ENCODE assay signal across 1 cellular context in genomic region chr1:15417365-15417934, GRCh38.
A peak's percentile ranks its signal among the peaks of the same experiment; 100 is the strongest.
TF ChIP-seq lines count a peak whose summit lies in the region.

No MANE protein-coding gene starts in this region.

TF ChIP-seq in IMR-90, 13 proteins besides CTCF, POLR2A, EP300 and RAD21 (continued from another document):
- TF ChIP-seq CEBPB (IDR thresholded peaks at IDR 0.05; ENCODE audit: low read depth, low read length) (no peak), FOS (IDR thresholded peaks at IDR 0.05; ENCODE audit: low read depth, low read length) (peak; percentile 83), NFE2L2 (IDR thresholded peaks at IDR 0.05; ENCODE audit: low read depth, low read length) (0 out of 2 replicates have a peak, but pooled peaks have one; percentile 8), RCOR1 (IDR thresholded peaks at IDR 0.05; ENCODE audit: insufficient replicate concordance, low read length) (no peak), RFX5 (IDR thresholded peaks at IDR 0.05; ENCODE audit: low read depth, low read length) (no peak), MXI1 (IDR thresholded peaks at IDR 0.05; ENCODE audit: borderline replicate concordance, low read depth, low read length) (no peak), USF2 (IDR thresholded peaks at IDR 0.05; ENCODE audit: low read depth, low read length) (no peak), MAFK (IDR thresholded peaks at IDR 0.05; ENCODE audit: low read depth, low read length) (no peak), MAZ (IDR thresholded peaks at IDR 0.05; ENCODE audit: borderline replicate concordance, low read depth, low read length) (peak; percentile 70; the same call in 1 of the 2 replicates), SMC3 (IDR thresholded peaks at IDR 0.05; ENCODE audit: low read depth, low read length) (no peak)
- TF ChIP-seq, protein P1, sequence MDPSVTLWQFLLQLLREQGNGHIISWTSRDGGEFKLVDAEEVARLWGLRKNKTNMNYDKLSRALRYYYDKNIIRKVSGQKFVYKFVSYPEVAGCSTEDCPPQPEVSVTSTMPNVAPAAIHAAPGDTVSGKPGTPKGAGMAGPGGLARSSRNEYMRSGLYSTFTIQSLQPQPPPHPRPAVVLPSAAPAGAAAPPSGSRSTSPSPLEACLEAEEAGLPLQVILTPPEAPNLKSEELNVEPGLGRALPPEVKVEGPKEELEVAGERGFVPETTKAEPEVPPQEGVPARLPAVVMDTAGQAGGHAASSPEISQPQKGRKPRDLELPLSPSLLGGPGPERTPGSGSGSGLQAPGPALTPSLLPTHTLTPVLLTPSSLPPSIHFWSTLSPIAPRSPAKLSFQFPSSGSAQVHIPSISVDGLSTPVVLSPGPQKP (IDR thresholded peaks at IDR 0.05; ENCODE audit: borderline replicate concordance, low read depth, low read length) = no peak
